12 cellular contexts compared by ENCODE assay signal in genomic region chr20:3923818-3924217, GRCh38. TPM values are rescaled to one million over a fixed set of nuclear protein-coding genes. Genes with fewer than 3 reads are reported as not detected.
DNase-seq lines count a peak whose midpoint lies in the region; ATAC-seq and TF ChIP-seq lines count a peak whose summit lies in the region.
"Had no signal": no experiment of that assay in that cellular context is flagged by ENCODE, and none has a peak within 500 bp of the region (broad histone marks: within the 10 kb centered on the region; RNA-seq: fewer than 3 reads in every experiment).

No MANE protein-coding gene starts in this region.

- peaks cover 41% of the 10 kb centered on the region for H3K36me3 ChIP-seq in skeletal muscle satellite cell (ENCODE audit: insufficient read depth, low read length)

- peak overlapping the region; percentile 28 for H3K4me2 ChIP-seq in skeletal muscle satellite cell (ENCODE audit: low read length)

- TF ChIP-seq CTCF in VCaP (conservative IDR thresholded peaks at IDR 0.05), result no peak

- H3K9me3 Mint-ChIP-seq in activated T-cell treated with anti-CD3 and anti-CD28 coated beads, Interleukin-2, amount 50 U/mL, for 72 hours, result no peaks in the 10 kb centered on the region

- H3K4me3 Mint-ChIP-seq in activated T-cell treated with anti-CD3 and anti-CD28 coated beads, Interleukin-2, amount 50 U/mL, for 72 hours, result no peak overlapping the region

- peaks cover 50% of the 10 kb centered on the region for H3K4me1 ChIP-seq in skeletal muscle satellite cell (ENCODE audit: control insufficient read depth, insufficient read depth, low read length)
- H3K4me1 ChIP-seq: Peyer's patch had no signal

- peak in 1 of 2 donors; percentile 41 for ATAC-seq in activated T-cell treated with anti-CD3 and anti-CD28 coated beads, Interleukin-2, amount 50 U/mL, for 72 hours (replicated peaks in 1 of 2)
- ATAC-seq in GM21526 (IDR thresholded peaks at IDR 0.05; ENCODE audit: low FRiP score, unreplicated experiment), result no peak

- H3K4me3 ChIP-seq in skeletal muscle satellite cell (ENCODE audit: low read length), result no peak overlapping the region
- H3K4me3 ChIP-seq: pancreas, Peyer's patch had no signal

- H3K9me3 ChIP-seq in skeletal muscle satellite cell (replicated peaks; ENCODE audit: low read length), result no peaks in the 10 kb centered on the region
- H3K9me3 ChIP-seq: pancreas, Peyer's patch had no signal

- peaks cover 58% of the 10 kb centered on the region for H3K4me1 Mint-ChIP-seq in activated T-cell treated with anti-CD3 and anti-CD28 coated beads, Interleukin-2, amount 50 U/mL, for 72 hours (ENCODE audit: low read depth)

- H3K9ac ChIP-seq in skeletal muscle satellite cell (ENCODE audit: low read depth, low read length), result no peak overlapping the region

- no peak for DNase-seq in activated T-cell treated with anti-CD3 and anti-CD28 coated beads, Interleukin-2, amount 50 U/mL, for 72 hours
- no peak for DNase-seq in activated T-cell treated with anti-CD3 and anti-CD28 coated beads, Interleukin-2, amount 50 U/mL, for 48 hours
- DNase-seq in fibroblast of gingiva (ENCODE audit: low read depth) (peak; percentile 31), GM19238 (ENCODE audit: insufficient read length, low spot score) (no peak), DMS114 treated with DMSO at 0.1 percent for 48 hours (lab: John Stamatoyannopoulos, UW; ENCODE audit: unreplicated experiment) (no peak)
- DNase-seq: activated CD4-positive, CD25-positive, alpha-beta regulatory T cell treated with anti-CD3 and anti-CD28 coated beads, Interleukin-2, amount 50 U/mL, for 72 hours; NCI-H1694; Peyer's patch had no signal

- peak overlapping the region; percentile 91 for H3K27ac Mint-ChIP-seq in activated T-cell treated with anti-CD3 and anti-CD28 coated beads, Interleukin-2, amount 50 U/mL, for 72 hours

- H3K27me3 Mint-ChIP-seq in activated T-cell treated with anti-CD3 and anti-CD28 coated beads, Interleukin-2, amount 50 U/mL, for 72 hours (ENCODE audit: low read depth), result no peaks in the 10 kb centered on the region

- H3K36me3 Mint-ChIP-seq in activated T-cell treated with anti-CD3 and anti-CD28 coated beads, Interleukin-2, amount 50 U/mL, for 72 hours (ENCODE audit: insufficient read depth in 2 of 2), result peaks cover 1 to 27% of the 10 kb centered on the region in 2 donors

- peak overlapping the region; percentile 27 for H3K27ac ChIP-seq in VCaP
- H3K27ac ChIP-seq: pancreas, Peyer's patch had no signal

- no peaks in the 10 kb centered on the region for H3K27me3 ChIP-seq in skeletal muscle satellite cell (ENCODE audit: control insufficient read depth, insufficient read depth, low read length)
- H3K27me3 ChIP-seq: pancreas, Peyer's patch had no signal

RNA-seq across cellular contexts. Expression of gene PANK2, which starts 34.6 kb away (rescaled TPM):
- 10 to 100 TPM; 60.6 to 67.4 TPM for total RNA-seq in activated T-cell treated with anti-CD3 and anti-CD28 coated beads, Interleukin-2, amount 50 U/mL, for 72 hours
- total RNA-seq in skeletal muscle satellite cell (2012; rRNA removed), result 40.6 and 42.3 TPM in 2 replicates
